In genomic region chr6:167118006-167118405, GRCh38 we compare ENCODE assay signal across 19 cellular contexts. TPM values are rescaled to one million over a fixed set of nuclear protein-coding genes. Genes with fewer than 3 reads are reported as not detected.
"Had no signal": no experiment of that assay in that cellular context is flagged by ENCODE, and none has a peak within 500 bp of the region (broad histone marks: within the 10 kb centered on the region; RNA-seq: fewer than 3 reads in every experiment).

No MANE protein-coding gene starts in this region.

- H3K27me3 ChIP-seq: colonic mucosa had no signal

- H3K36me3 ChIP-seq: colonic mucosa, heart left ventricle, left lung, suprapubic skin had no signal

- H3K4me3 ChIP-seq: colonic mucosa, heart left ventricle, left lung, suprapubic skin had no signal

- H3K27ac Mint-ChIP-seq: natural killer cell treated with Interleukin-12 subunit alpha and Interleukin-12 subunit beta and Interleukin-15 and Interleukin-18, amount 100 ng/mL, for 72 hours; type B pancreatic cell had no signal

- H3K36me3 Mint-ChIP-seq: natural killer cell treated with Interleukin-12 subunit alpha and Interleukin-12 subunit beta and Interleukin-15 and Interleukin-18, amount 100 ng/mL, for 72 hours; type B pancreatic cell had no signal

- H3K9me3 Mint-ChIP-seq: natural killer cell treated with Interleukin-12 subunit alpha and Interleukin-12 subunit beta and Interleukin-15 and Interleukin-18, amount 100 ng/mL, for 72 hours had no signal

- H3K4me3 Mint-ChIP-seq: type B pancreatic cell had no signal

- DNase-seq: activated CD4-positive, alpha-beta T cell treated with anti-CD3 and anti-CD28 coated beads for 4 hours; activated naive CD4-positive, alpha-beta T cell treated with Interleukin-2 at 50 U/mL for 16 hours; colonic mucosa; heart left ventricle; left lung; nucleus accumbens; right cardiac atrium; small intestine; stimulated activated naive CD4-positive, alpha-beta T cell treated with Interleukin-2 at 50 U/mL for 16 hours; SW 1271; T-helper 9 cell had no signal

- ATAC-seq: heart left ventricle; left lung; natural killer cell treated with Interleukin-12 subunit alpha and Interleukin-12 subunit beta and Interleukin-15 and Interleukin-18, amount 100 ng/mL, for 72 hours; right cardiac atrium had no signal

- H3K27ac ChIP-seq: colonic mucosa, heart left ventricle, left lung, suprapubic skin had no signal

- H3K4me1 ChIP-seq: colonic mucosa, left lung had no signal

- H3K9me3 ChIP-seq: colonic mucosa, heart left ventricle, left lung, suprapubic skin had no signal

RNA-seq across cellular contexts. Expression of gene CCR6, which starts 4.9 kb away (rescaled TPM):
- total RNA-seq: cardiac septum, fibroblast of lung, frontal cortex, posterior vena cava, right cardiac atrium had no signal

RNA-seq across cellular contexts. Expression of gene GPR31, which starts 39.8 kb away (rescaled TPM):
- total RNA-seq: cardiac septum; colonic mucosa; fibroblast of lung; frontal cortex; heart left ventricle; left lung; mucosa of gallbladder; natural killer cell treated with Interleukin-12 subunit alpha and Interleukin-12 subunit beta and Interleukin-15 and Interleukin-18, amount 100 ng/mL, for 72 hours; posterior vena cava; right cardiac atrium; suprapubic skin had no signal
